ENCODE assay signal across 11 cellular contexts in the genomic region with DNA sequence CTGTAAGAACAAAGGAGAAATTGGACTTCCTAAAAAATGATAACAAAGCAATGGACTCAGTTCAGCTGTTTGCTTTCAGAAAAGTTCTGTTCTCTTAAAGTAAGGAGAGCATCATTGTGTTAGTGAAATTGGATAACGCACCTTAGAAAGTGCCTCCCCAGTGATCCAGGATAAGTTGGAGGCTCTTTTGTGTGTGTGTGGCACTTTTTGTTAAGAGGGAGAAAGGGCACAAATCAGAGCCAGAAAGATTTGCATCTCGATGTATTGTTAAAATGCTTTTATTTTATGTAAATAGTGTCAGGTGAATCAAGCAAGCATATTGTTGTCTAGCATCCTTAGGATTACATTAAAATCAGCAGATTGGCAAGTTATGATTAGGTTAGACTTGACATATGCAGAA. TPM values are rescaled to one million over a fixed set of nuclear protein-coding genes. Genes with fewer than 3 reads are reported as not detected.
DNase-seq lines count a peak whose midpoint lies in the region; ATAC-seq lines count a peak whose summit lies in the region.
"Had no signal": no experiment of that assay in that cellular context is flagged by ENCODE, and none has a peak within 500 bp of the region (broad histone marks: within the 10 kb centered on the region; RNA-seq: fewer than 3 reads in every experiment).

No MANE protein-coding gene starts in this region.

- no peak overlapping the region for H3K9ac ChIP-seq in iPS-18a (ENCODE audit: low read length)

- no peak overlapping the region for H3K27ac ChIP-seq in iPS-18a (ENCODE audit: low read length)
- H3K27ac ChIP-seq: SJSA1 had no signal

- no peak for ATAC-seq in activated T-cell treated with anti-CD3 and anti-CD28 coated beads, Interleukin-2, amount 50 U/mL, for 4 hours
- ATAC-seq in activated T-helper 17 cell treated with anti-CD3 and anti-CD28 coated beads, Interleukin-2, amount 50 U/mL, for 72 hours (replicated peaks) = no peak
- no peak for ATAC-seq in stimulated activated naive CD8-positive, alpha-beta T cell treated with anti-CD3 and anti-CD28 coated beads, Interleukin-15, amount 100 ng/mL, for 72 hours
- ATAC-seq in HG03520 (IDR thresholded peaks at IDR 0.05; ENCODE audit: unreplicated experiment) = no peak

- peaks cover 34% of the 10 kb centered on the region for H3K4me1 Mint-ChIP-seq in activated T-cell treated with anti-CD3 and anti-CD28 coated beads, Interleukin-2, amount 50 U/mL, for 4 hours (ENCODE audit: low read depth)
- H3K4me1 Mint-ChIP-seq in activated T-helper 17 cell treated with anti-CD3 and anti-CD28 coated beads, Interleukin-2, amount 50 U/mL, for 72 hours = peaks cover 14% of the 10 kb centered on the region
- peaks cover 39% of the 10 kb centered on the region for H3K4me1 Mint-ChIP-seq in stimulated activated naive CD8-positive, alpha-beta T cell treated with anti-CD3 and anti-CD28 coated beads, Interleukin-15, amount 100 ng/mL, for 72 hours

- peaks cover 7% of the 10 kb centered on the region for H3K9me3 Mint-ChIP-seq in activated T-cell treated with anti-CD3 and anti-CD28 coated beads, Interleukin-2, amount 50 U/mL, for 4 hours
- no peaks in the 10 kb centered on the region for H3K9me3 Mint-ChIP-seq in activated T-helper 17 cell treated with anti-CD3 and anti-CD28 coated beads, Interleukin-2, amount 50 U/mL, for 72 hours
- H3K9me3 Mint-ChIP-seq in stimulated activated naive CD8-positive, alpha-beta T cell treated with anti-CD3 and anti-CD28 coated beads, Interleukin-15, amount 100 ng/mL, for 72 hours = peaks cover 0 to 7% of the 10 kb centered on the region in 2 donors

- no peaks in the 10 kb centered on the region for H3K27me3 Mint-ChIP-seq in activated T-cell treated with anti-CD3 and anti-CD28 coated beads, Interleukin-2, amount 50 U/mL, for 4 hours (ENCODE audit: low read depth)
- no peaks in the 10 kb centered on the region for H3K27me3 Mint-ChIP-seq in activated T-helper 17 cell treated with anti-CD3 and anti-CD28 coated beads, Interleukin-2, amount 50 U/mL, for 72 hours
- H3K27me3 Mint-ChIP-seq in stimulated activated naive CD8-positive, alpha-beta T cell treated with anti-CD3 and anti-CD28 coated beads, Interleukin-15, amount 100 ng/mL, for 72 hours = no peaks in the 10 kb centered on the region

- no peaks in the 10 kb centered on the region for H3K27me3 ChIP-seq in iPS-18a (ENCODE audit: control insufficient read depth, insufficient read depth, low read length)
- H3K27me3 ChIP-seq: BE2C, SJSA1 had no signal

- no peaks in the 10 kb centered on the region for H3K9me3 ChIP-seq in iPS-18a (ENCODE audit: control insufficient read depth, low read depth, low read length)

- peak overlapping the region; percentile 96 for H3K4me3 ChIP-seq in iPS-18a (ENCODE audit: low read length)

- H3K4me1 ChIP-seq in iPS-18a (ENCODE audit: control insufficient read depth, low read depth, low read length) = peaks cover 12% of the 10 kb centered on the region

- H3K36me3 ChIP-seq in iPS-18a (ENCODE audit: control insufficient read depth, low read depth, low read length) = no peaks in the 10 kb centered on the region
- H3K36me3 ChIP-seq: BE2C, SJSA1 had no signal

- peak overlapping the region; percentile 34 for H3K27ac Mint-ChIP-seq in activated T-helper 17 cell treated with anti-CD3 and anti-CD28 coated beads, Interleukin-2, amount 50 U/mL, for 72 hours
- H3K27ac Mint-ChIP-seq in stimulated activated naive CD8-positive, alpha-beta T cell treated with anti-CD3 and anti-CD28 coated beads, Interleukin-15, amount 100 ng/mL, for 72 hours = peak overlapping the region in 1 of 2 donors; percentile 59

- peaks cover 3% of the 10 kb centered on the region for H3K36me3 Mint-ChIP-seq in activated T-cell treated with anti-CD3 and anti-CD28 coated beads, Interleukin-2, amount 50 U/mL, for 4 hours (ENCODE audit: insufficient read depth)
- H3K36me3 Mint-ChIP-seq in activated T-helper 17 cell treated with anti-CD3 and anti-CD28 coated beads, Interleukin-2, amount 50 U/mL, for 72 hours (ENCODE audit: low read depth) = peaks cover 6% of the 10 kb centered on the region

- peak overlapping the region; percentile 39 for H3K4me3 Mint-ChIP-seq in activated T-cell treated with anti-CD3 and anti-CD28 coated beads, Interleukin-2, amount 50 U/mL, for 4 hours
- peak overlapping the region; percentile 99 for H3K4me3 Mint-ChIP-seq in activated T-helper 17 cell treated with anti-CD3 and anti-CD28 coated beads, Interleukin-2, amount 50 U/mL, for 72 hours
- H3K4me3 Mint-ChIP-seq in stimulated activated naive CD8-positive, alpha-beta T cell treated with anti-CD3 and anti-CD28 coated beads, Interleukin-15, amount 100 ng/mL, for 72 hours = peak overlapping the region; percentile 52 to 96

- DNase-seq in activated T-cell treated with anti-CD3 and anti-CD28 coated beads, Interleukin-2, amount 50 U/mL, for 4 hours = no peak
- no peak for DNase-seq in activated T-cell treated with anti-CD3 and anti-CD28 coated beads, Interleukin-2, amount 50 U/mL, for 48 hours
- DNase-seq in stimulated activated naive CD8-positive, alpha-beta T cell treated with anti-CD3 and anti-CD28 coated beads, Interleukin-15, amount 100 ng/mL, for 72 hours = no peak
- DNase-seq in NCI-H345 treated with DMSO at 0.1 percent for 48 hours (lab: John Stamatoyannopoulos, UW; ENCODE audit: unreplicated experiment) (no peak), NCI-H748 treated with DMSO at 0.1 percent for 48 hours (lab: John Stamatoyannopoulos, UW) (no peak)
- DNase-seq: amygdala, BE2C had no signal

RNA-seq across cellular contexts. Expression of a gene that starts 2.1 kb away (rescaled TPM):
- 10 to 100 TPM; 20.0 to 22.4 (median 22.3) TPM for total RNA-seq in activated T-cell treated with anti-CD3 and anti-CD28 coated beads, Interleukin-2, amount 50 U/mL, for 4 hours
- 10 to 100 TPM; 14.5 to 21.0 TPM for total RNA-seq in activated T-helper 17 cell treated with anti-CD3 and anti-CD28 coated beads, Interleukin-2, amount 50 U/mL, for 72 hours

Comparison
In these comparisons a context has a peak if more than half of its experiments do, and no peak if none do; other contexts are left out.
1. H3K4me3 Mint-ChIP-seq: peak in every context shown above with its lines; median percentile 99 in activated T-helper 17 cell treated with anti-CD3 and anti-CD28 coated beads, Interleukin-2, amount 50 U/mL, for 72 hours; 74 in stimulated activated naive CD8-positive, alpha-beta T cell treated with anti-CD3 and anti-CD28 coated beads, Interleukin-15, amount 100 ng/mL, for 72 hours; 39 in activated T-cell treated with anti-CD3 and anti-CD28 coated beads, Interleukin-2, amount 50 U/mL, for 4 hours.